ENCODE assay signal across 1 cellular context in the genomic region with DNA sequence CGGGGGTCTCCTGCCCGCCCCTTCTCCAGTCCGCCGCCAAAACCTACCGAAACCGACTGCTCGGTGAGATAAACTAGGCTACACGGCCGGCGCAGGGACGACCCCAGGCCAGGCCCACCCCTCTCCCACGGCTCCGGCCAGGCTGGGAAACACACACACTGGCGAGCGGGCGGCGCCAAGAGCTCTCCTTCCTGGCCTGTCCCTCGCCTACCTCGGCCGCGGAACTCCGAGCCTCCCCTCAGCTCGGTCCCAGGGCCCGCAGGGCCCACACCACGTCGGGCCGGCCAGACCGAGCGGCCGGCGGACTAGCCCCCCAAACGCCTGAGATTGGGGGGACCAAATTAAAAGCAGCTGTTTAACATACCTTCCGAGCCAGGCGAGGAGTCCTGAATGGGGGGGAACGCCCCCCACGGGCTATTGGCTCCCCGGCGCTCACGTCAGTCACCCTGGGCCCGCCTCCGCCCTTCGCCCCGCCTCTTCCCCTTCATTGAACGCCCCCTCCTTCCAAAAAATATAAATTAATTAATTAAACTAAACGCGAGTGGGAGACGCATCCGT.
A peak's percentile ranks its signal among the peaks of the same experiment; 100 is the strongest.
TF ChIP-seq lines count a peak whose summit lies in the region.

No MANE protein-coding gene starts in this region.

TF ChIP-seq in K562, 482 proteins besides CTCF, POLR2A, EP300 and RAD21 (continued from another document and continues in another):
- TF ChIP-seq, protein P1, sequence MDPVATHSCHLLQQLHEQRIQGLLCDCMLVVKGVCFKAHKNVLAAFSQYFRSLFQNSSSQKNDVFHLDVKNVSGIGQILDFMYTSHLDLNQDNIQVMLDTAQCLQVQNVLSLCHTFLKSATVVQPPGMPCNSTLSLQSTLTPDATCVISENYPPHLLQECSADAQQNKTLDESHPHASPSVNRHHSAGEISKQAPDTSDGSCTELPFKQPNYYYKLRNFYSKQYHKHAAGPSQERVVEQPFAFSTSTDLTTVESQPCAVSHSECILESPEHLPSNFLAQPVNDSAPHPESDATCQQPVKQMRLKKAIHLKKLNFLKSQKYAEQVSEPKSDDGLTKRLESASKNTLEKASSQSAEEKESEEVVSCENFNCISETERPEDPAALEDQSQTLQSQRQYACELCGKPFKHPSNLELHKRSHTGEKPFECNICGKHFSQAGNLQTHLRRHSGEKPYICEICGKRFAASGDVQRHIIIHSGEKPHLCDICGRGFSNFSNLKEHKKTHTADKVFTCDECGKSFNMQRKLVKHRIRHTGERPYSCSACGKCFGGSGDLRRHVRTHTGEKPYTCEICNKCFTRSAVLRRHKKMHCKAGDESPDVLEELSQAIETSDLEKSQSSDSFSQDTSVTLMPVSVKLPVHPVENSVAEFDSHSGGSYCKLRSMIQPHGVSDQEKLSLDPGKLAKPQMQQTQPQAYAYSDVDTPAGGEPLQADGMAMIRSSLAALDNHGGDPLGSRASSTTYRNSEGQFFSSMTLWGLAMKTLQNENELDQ (CRISPR knock-in tag; IDR thresholded peaks at IDR 0.05; ENCODE audit: borderline replicate concordance), result no peak
- TF ChIP-seq TEAD4 (IDR thresholded peaks at IDR 0.05; ENCODE audit: low read length) (no peak), TEAD4 (CRISPR knock-in tag; IDR thresholded peaks at IDR 0.05; ENCODE audit: borderline replicate concordance) (0 out of 2 replicates have a peak, but pooled peaks have one; percentile 62), MEIS2 (IDR thresholded peaks at IDR 0.05; ENCODE audit: partially characterized antibody) (no peak), HIVEP1 (CRISPR knock-in tag; IDR thresholded peaks at IDR 0.05) (no peak), BHLHE40 (IDR thresholded peaks at IDR 0.05; ENCODE audit: low read length) (no peak), COPS2 (conservative IDR thresholded peaks at IDR 0.05) (no peak), SAP30 (IDR thresholded peaks at IDR 0.05; ENCODE audit: borderline replicate concordance, insufficient read depth, low read depth, low read length, poor library complexity, severe bottlenecking) (peak; percentile 73), ZFX (CRISPR knock-in tag; IDR thresholded peaks at IDR 0.05) (peak; percentile 65), PHF8 (IDR thresholded peaks at IDR 0.05; ENCODE audit: borderline replicate concordance, low read length) (peak; percentile 37; the same call in 1 of the 2 replicates), ZNF217 (CRISPR knock-in tag; IDR thresholded peaks at IDR 0.05) (no peak), XRCC4 (IDR thresholded peaks at IDR 0.05; ENCODE audit: extremely low read depth, insufficient read depth, insufficient read length) (no peak), NFE2 (IDR thresholded peaks at IDR 0.05; ENCODE audit: low read depth) (no peak), SIN3A (IDR thresholded peaks at IDR 0.05; ENCODE audit: borderline replicate concordance in 2 of 2, control insufficient read depth in 1 of 2, low read depth in 2 of 2, low read length in 2 of 2) (peak in 1 of 2 experiments; percentile 73; a peak in 3 of 4 replicates), ATF7 (IDR thresholded peaks at IDR 0.05) (0 out of 2 replicates have a peak, but pooled peaks have one; percentile 8), FOXA3 (CRISPR knock-in tag; conservative IDR thresholded peaks at IDR 0.05 in 1 of 2, IDR thresholded peaks at IDR 0.05 in 1 of 2) (peak in 1 of 2 experiments; percentile 2; a peak in 1 of 4 replicates), FOXM1 (IDR thresholded peaks at IDR 0.05; ENCODE audit: low read depth) (no peak), FOXM1 (CRISPR knock-in tag; IDR thresholded peaks at IDR 0.05; ENCODE audit: low read depth) (no peak), MTA2 (IDR thresholded peaks at IDR 0.05; ENCODE audit: low read depth) (no peak), RBM34 (IDR thresholded peaks at IDR 0.05; ENCODE audit: borderline replicate concordance, insufficient read depth, low read length) (no peak), KDM5B (IDR thresholded peaks at IDR 0.05; ENCODE audit: insufficient replicate concordance, low read depth, low read length) (peak; percentile 2), SMAD3 (CRISPR knock-in tag; conservative IDR thresholded peaks at IDR 0.05) (no peak), BDP1 (IDR thresholded peaks at IDR 0.05; ENCODE audit: insufficient read depth, insufficient read length) (no peak), GABPB1 (CRISPR knock-in tag; IDR thresholded peaks at IDR 0.05) (no peak), ZNF143 (CRISPR knock-in tag; IDR thresholded peaks at IDR 0.05) (peak; percentile 21; the same call in 1 of the 2 replicates), PURB (CRISPR knock-in tag; IDR thresholded peaks at IDR 0.05; ENCODE audit: low read depth) (no peak), ZBTB7A (IDR thresholded peaks at IDR 0.05; ENCODE audit: borderline replicate concordance, control insufficient read depth, low read depth, low read length) (peak; percentile 20), HNRNPH1 (optimal IDR thresholded peaks at IDR 0.05; ENCODE audit: low read depth, low read length) (no peak), ZNF75A (CRISPR knock-in tag; IDR thresholded peaks at IDR 0.05) (no peak), RCOR1 (IDR thresholded peaks at IDR 0.05; ENCODE audit: borderline replicate concordance in 1 of 2, low read depth in 2 of 2, low read length in 2 of 2) (no peak), NR2C2 (CRISPR knock-in tag; IDR thresholded peaks at IDR 0.05) (no peak), NR2C2 (tag; IDR thresholded peaks at IDR 0.05) (no peak), SUPT5H (IDR thresholded peaks at IDR 0.05) (peak; percentile 56; the same call in 1 of the 2 replicates), ESRRB (CRISPR knock-in tag; IDR thresholded peaks at IDR 0.05; ENCODE audit: borderline replicate concordance) (no peak), RBFOX2 (IDR thresholded peaks at IDR 0.05; ENCODE audit: low read depth, low read length) (peak; percentile 70), RBM22 (IDR thresholded peaks at IDR 0.05; ENCODE audit: low read depth, low read length, poor library complexity, severe bottlenecking) (peak; percentile 55), DACH1 (IDR thresholded peaks at IDR 0.05; ENCODE audit: partially characterized antibody) (peak; percentile 60), POU5F1 (IDR thresholded peaks at IDR 0.05; ENCODE audit: borderline replicate concordance, low read depth, low read length, partially characterized antibody) (no peak)
- TF ChIP-seq, protein P2, sequence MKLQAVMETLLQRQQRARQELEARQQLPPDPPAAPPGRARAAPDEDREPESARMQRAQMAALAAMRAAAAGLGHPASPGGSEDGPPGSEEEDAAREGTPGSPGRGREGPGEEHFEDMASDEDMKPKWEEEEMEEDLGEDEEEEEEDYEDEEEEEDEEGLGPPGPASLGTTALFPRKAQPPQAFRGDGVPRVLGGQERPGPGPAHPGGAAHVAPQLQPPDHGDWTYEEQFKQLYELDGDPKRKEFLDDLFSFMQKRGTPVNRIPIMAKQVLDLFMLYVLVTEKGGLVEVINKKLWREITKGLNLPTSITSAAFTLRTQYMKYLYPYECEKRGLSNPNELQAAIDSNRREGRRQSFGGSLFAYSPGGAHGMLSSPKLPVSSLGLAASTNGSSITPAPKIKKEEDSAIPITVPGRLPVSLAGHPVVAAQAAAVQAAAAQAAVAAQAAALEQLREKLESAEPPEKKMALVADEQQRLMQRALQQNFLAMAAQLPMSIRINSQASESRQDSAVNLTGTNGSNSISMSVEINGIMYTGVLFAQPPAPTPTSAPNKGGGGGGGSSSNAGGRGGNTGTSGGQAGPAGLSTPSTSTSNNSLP (IDR thresholded peaks at IDR 0.05; ENCODE audit: borderline replicate concordance, low read depth, low read length), result no peak
- TF ChIP-seq, protein P3, sequence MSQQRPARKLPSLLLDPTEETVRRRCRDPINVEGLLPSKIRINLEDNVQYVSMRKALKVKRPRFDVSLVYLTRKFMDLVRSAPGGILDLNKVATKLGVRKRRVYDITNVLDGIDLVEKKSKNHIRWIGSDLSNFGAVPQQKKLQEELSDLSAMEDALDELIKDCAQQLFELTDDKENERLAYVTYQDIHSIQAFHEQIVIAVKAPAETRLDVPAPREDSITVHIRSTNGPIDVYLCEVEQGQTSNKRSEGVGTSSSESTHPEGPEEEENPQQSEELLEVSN (IDR thresholded peaks at IDR 0.05; ENCODE audit: borderline replicate concordance in 1 of 2, extremely low read depth in 1 of 2, insufficient read depth in 1 of 2, insufficient read length in 1 of 2, low read depth in 1 of 2, low read length in 1 of 2, poor library complexity in 1 of 2, severe bottlenecking in 1 of 2), result peak in 1 of 2 experiments; percentile 6
- TF ChIP-seq, protein P4, sequence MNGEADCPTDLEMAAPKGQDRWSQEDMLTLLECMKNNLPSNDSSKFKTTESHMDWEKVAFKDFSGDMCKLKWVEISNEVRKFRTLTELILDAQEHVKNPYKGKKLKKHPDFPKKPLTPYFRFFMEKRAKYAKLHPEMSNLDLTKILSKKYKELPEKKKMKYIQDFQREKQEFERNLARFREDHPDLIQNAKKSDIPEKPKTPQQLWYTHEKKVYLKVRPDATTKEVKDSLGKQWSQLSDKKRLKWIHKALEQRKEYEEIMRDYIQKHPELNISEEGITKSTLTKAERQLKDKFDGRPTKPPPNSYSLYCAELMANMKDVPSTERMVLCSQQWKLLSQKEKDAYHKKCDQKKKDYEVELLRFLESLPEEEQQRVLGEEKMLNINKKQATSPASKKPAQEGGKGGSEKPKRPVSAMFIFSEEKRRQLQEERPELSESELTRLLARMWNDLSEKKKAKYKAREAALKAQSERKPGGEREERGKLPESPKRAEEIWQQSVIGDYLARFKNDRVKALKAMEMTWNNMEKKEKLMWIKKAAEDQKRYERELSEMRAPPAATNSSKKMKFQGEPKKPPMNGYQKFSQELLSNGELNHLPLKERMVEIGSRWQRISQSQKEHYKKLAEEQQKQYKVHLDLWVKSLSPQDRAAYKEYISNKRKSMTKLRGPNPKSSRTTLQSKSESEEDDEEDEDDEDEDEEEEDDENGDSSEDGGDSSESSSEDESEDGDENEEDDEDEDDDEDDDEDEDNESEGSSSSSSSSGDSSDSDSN (IDR thresholded peaks at IDR 0.05; ENCODE audit: borderline replicate concordance in 1 of 2, low read depth in 2 of 2, low read length in 2 of 2), result peak in 1 of 2 experiments; percentile 18; a peak in 2 of 4 replicates
- TF ChIP-seq, protein P5, sequence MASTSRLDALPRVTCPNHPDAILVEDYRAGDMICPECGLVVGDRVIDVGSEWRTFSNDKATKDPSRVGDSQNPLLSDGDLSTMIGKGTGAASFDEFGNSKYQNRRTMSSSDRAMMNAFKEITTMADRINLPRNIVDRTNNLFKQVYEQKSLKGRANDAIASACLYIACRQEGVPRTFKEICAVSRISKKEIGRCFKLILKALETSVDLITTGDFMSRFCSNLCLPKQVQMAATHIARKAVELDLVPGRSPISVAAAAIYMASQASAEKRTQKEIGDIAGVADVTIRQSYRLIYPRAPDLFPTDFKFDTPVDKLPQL (IDR thresholded peaks at IDR 0.05; ENCODE audit: extremely low read depth, insufficient read length), result no peak
- TF ChIP-seq, protein P6, sequence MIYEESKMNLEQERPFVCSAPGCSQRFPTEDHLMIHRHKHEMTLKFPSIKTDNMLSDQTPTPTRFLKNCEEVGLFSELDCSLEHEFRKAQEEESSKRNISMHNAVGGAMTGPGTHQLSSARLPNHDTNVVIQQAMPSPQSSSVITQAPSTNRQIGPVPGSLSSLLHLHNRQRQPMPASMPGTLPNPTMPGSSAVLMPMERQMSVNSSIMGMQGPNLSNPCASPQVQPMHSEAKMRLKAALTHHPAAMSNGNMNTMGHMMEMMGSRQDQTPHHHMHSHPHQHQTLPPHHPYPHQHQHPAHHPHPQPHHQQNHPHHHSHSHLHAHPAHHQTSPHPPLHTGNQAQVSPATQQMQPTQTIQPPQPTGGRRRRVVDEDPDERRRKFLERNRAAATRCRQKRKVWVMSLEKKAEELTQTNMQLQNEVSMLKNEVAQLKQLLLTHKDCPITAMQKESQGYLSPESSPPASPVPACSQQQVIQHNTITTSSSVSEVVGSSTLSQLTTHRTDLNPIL (CRISPR knock-in tag; IDR thresholded peaks at IDR 0.05), result no peak
- TF ChIP-seq, protein P7, sequence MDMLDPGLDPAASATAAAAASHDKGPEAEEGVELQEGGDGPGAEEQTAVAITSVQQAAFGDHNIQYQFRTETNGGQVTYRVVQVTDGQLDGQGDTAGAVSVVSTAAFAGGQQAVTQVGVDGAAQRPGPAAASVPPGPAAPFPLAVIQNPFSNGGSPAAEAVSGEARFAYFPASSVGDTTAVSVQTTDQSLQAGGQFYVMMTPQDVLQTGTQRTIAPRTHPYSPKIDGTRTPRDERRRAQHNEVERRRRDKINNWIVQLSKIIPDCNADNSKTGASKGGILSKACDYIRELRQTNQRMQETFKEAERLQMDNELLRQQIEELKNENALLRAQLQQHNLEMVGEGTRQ (CRISPR knock-in tag; IDR thresholded peaks at IDR 0.05), result no peak
- TF ChIP-seq, protein P8, sequence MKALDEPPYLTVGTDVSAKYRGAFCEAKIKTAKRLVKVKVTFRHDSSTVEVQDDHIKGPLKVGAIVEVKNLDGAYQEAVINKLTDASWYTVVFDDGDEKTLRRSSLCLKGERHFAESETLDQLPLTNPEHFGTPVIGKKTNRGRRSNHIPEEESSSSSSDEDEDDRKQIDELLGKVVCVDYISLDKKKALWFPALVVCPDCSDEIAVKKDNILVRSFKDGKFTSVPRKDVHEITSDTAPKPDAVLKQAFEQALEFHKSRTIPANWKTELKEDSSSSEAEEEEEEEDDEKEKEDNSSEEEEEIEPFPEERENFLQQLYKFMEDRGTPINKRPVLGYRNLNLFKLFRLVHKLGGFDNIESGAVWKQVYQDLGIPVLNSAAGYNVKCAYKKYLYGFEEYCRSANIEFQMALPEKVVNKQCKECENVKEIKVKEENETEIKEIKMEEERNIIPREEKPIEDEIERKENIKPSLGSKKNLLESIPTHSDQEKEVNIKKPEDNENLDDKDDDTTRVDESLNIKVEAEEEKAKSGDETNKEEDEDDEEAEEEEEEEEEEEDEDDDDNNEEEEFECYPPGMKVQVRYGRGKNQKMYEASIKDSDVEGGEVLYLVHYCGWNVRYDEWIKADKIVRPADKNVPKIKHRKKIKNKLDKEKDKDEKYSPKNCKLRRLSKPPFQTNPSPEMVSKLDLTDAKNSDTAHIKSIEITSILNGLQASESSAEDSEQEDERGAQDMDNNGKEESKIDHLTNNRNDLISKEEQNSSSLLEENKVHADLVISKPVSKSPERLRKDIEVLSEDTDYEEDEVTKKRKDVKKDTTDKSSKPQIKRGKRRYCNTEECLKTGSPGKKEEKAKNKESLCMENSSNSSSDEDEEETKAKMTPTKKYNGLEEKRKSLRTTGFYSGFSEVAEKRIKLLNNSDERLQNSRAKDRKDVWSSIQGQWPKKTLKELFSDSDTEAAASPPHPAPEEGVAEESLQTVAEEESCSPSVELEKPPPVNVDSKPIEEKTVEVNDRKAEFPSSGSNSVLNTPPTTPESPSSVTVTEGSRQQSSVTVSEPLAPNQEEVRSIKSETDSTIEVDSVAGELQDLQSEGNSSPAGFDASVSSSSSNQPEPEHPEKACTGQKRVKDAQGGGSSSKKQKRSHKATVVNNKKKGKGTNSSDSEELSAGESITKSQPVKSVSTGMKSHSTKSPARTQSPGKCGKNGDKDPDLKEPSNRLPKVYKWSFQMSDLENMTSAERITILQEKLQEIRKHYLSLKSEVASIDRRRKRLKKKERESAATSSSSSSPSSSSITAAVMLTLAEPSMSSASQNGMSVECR (CRISPR knock-in tag; IDR thresholded peaks at IDR 0.05), result 0 out of 2 replicates have a peak, but pooled peaks have one; percentile 39
- TF ChIP-seq, protein P9, sequence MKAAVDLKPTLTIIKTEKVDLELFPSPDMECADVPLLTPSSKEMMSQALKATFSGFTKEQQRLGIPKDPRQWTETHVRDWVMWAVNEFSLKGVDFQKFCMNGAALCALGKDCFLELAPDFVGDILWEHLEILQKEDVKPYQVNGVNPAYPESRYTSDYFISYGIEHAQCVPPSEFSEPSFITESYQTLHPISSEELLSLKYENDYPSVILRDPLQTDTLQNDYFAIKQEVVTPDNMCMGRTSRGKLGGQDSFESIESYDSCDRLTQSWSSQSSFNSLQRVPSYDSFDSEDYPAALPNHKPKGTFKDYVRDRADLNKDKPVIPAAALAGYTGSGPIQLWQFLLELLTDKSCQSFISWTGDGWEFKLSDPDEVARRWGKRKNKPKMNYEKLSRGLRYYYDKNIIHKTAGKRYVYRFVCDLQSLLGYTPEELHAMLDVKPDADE (conservative IDR thresholded peaks at IDR 0.05; ENCODE audit: control insufficient read depth, low read depth, low read length), result 0 out of 2 replicates have a peak, but pooled peaks have one; percentile 26
